9 cellular contexts compared by ENCODE assay signal in the genomic region with DNA sequence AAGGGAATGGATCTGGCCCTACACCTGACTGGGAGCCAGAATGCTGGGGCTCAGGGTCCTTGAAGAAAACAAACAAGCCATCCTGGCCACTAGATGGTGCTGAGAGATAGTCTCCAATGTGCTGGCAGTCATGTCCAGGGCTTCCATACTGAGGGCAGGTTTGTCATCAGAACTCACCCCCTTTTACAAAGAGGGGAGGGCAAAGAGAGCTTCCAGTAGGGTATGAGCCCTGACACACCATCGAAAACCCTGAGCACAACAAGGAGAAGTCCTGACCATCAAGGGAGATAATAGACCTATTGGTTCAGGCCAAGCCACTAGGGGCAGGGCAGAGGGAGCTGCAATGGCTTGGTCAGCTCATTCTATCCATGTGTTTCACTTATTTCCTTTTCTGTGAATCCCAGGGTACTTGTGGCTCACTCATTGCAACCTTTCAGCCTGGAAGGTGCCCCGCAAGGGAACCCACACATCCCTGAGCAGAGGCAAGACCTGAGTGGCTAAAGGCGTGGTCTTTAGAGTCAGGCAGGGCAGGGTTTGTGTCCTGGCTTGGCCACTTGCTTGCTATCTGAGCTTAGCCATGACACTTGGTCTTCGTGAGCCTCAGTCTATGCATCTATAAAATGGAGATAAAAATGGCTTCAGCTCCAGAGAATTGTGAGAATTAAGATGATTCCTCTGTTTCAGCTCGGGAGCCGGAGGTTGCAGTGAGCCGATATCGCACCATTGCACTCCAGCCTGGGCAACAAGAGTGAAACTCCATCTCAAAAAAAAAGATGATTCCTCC. TPM values are rescaled to one million over a fixed set of nuclear protein-coding genes. Genes with fewer than 3 reads are reported as not detected.
DNase-seq lines count a peak whose midpoint lies in the region; ATAC-seq, FAIRE-seq and TF ChIP-seq lines count a peak whose summit lies in the region.
"Had no signal": no experiment of that assay in that cellular context is flagged by ENCODE, and none has a peak within 500 bp of the region (broad histone marks: within the 10 kb centered on the region; RNA-seq: fewer than 3 reads in every experiment).

No MANE protein-coding gene starts in this region.

- H3K36me3 ChIP-seq in IMR-90 (ENCODE audit: control insufficient read depth, insufficient read depth, low read length) (no peaks in the 10 kb centered on the region), Panc1 (ENCODE audit: control insufficient read depth, insufficient read depth, low read length) (no peaks in the 10 kb centered on the region), GM12878 (ENCODE audit: control insufficient read depth in 2 of 2, insufficient read depth in 2 of 2, low read length in 1 of 2) (no peaks in the 10 kb centered on the region)
- H3K36me3 ChIP-seq: BLaER1 had no signal

- H3K9me3 ChIP-seq in IMR-90 (ENCODE audit: control insufficient read depth, insufficient read depth, low read length) (no peaks in the 10 kb centered on the region), Panc1 (ENCODE audit: control insufficient read depth, insufficient read depth, low read depth, low read length) (no peaks in the 10 kb centered on the region), GM12878 (replicated peaks; ENCODE audit: control insufficient read depth, insufficient read depth, low read length) (no peaks in the 10 kb centered on the region)
- H3K9me3 ChIP-seq: BLaER1 had no signal

- CTCF ChIA-PET in IMR-90 (lab: Yijun Ruan, JAX) (interaction anchor here (0.5 to 2.2 kb wide), 19 partner anchors 9 to 177 kb away, joined by 3 to 28 read pairs (median 3); a partner anchor contains a TSS), Panc1 (lab: Charles Lee) (interaction anchor here (0.5 to 2.0 kb wide), 14 partner anchors 10 to 846 kb away, joined by 3 to 51 read pairs (median 4); no protein-coding TSS in a partner anchor), GM12878 (lab: Yijun Ruan, JAX) (interaction anchor here (0.6 to 5.5 kb wide), 47 partner anchors 9 to 1167 kb away, joined by 3 to 106 read pairs (median 5); a partner anchor contains a TSS)

- H3K4me1 ChIP-seq in IMR-90 (ENCODE audit: control insufficient read depth, insufficient read depth, low read length) (no peaks in the 10 kb centered on the region), Panc1 (ENCODE audit: control insufficient read depth, insufficient read depth, low read length) (no peaks in the 10 kb centered on the region), GM12878 (ENCODE audit: control insufficient read depth, insufficient read depth, low read length) (no peaks in the 10 kb centered on the region)

- peak; percentile 99 for FAIRE-seq in GM12878 (lab: Jason Lieb, UNC)

- H4K91ac ChIP-seq in IMR-90 (ENCODE audit: insufficient read depth, low read depth, low read length) = no peak overlapping the region

- TF ChIP-seq POLR2A in IMR-90 (IDR thresholded peaks at IDR 0.05; ENCODE audit: low read depth, low read length) = no peak
- no peak for TF ChIP-seq POLR2A in GM12878 (IDR thresholded peaks at IDR 0.05; ENCODE audit: low read depth, low read length)

- no peak overlapping the region for H2BK5ac ChIP-seq in IMR-90 (ENCODE audit: low read depth, low read length, poor library complexity, severe bottlenecking)

- peak overlapping the region; percentile 39 for H2AFZ ChIP-seq in IMR-90 (replicated peaks; ENCODE audit: low read length, poor library complexity)
- no peak overlapping the region for H2AFZ ChIP-seq in GM12878 (ENCODE audit: control insufficient read depth, low read depth, low read length)

- H3K23ac ChIP-seq in IMR-90 (ENCODE audit: low read depth, low read length) = no peak overlapping the region

- H3K9me1 ChIP-seq in IMR-90 (ENCODE audit: insufficient read depth, low read length) = no peaks in the 10 kb centered on the region

- DNase-seq in NCI-H2081 (lab: John Stamatoyannopoulos, UW) (peak; percentile 24 to 64), NCI-H2081 treated with DMSO at 0.1 percent for 48 hours (lab: John Stamatoyannopoulos, UW) (no peak), IMR-90 (peak; percentile 45), Panc1 (ENCODE audit: low read depth, low spot score) (peak; percentile 32), GM12878 (ENCODE audit: low read depth, low spot score) (peak; percentile 13), iPS DF 19.7 (ENCODE audit: low read depth, low spot score) (peak; percentile 80), smooth muscle cell of the brain vasculature (ENCODE audit: low read depth, low spot score) (peak; percentile 18)

- H3K4me2 ChIP-seq in IMR-90 (ENCODE audit: low read depth, low read length) (no peak overlapping the region), GM12878 (ENCODE audit: control insufficient read depth, insufficient read depth) (no peak overlapping the region)
- H3K4me2 ChIP-seq: BLaER1 had no signal

- H2AK5ac ChIP-seq in IMR-90 (ENCODE audit: low read depth, low read length) = no peak overlapping the region

- TF ChIP-seq EP300 in GM12878 (IDR thresholded peaks at IDR 0.05; ENCODE audit: borderline replicate concordance in 1 of 2, control insufficient read depth in 1 of 2, low read depth in 2 of 2, low read length in 2 of 2) = no peak

- no peak overlapping the region for H3K56ac ChIP-seq in IMR-90 (ENCODE audit: extremely low read depth, insufficient read depth, low read length)

- H3K4ac ChIP-seq in IMR-90 (ENCODE audit: low read depth, low read length) = no peak overlapping the region

- H2BK120ac ChIP-seq in IMR-90 (ENCODE audit: low read depth, low read length) = no peak overlapping the region

- peak; percentile 53 for TF ChIP-seq CTCF in IMR-90 (conservative IDR thresholded peaks at IDR 0.05; ENCODE audit: low read depth, low read length)
- peak; percentile 89 for TF ChIP-seq CTCF in Panc1 (IDR thresholded peaks at IDR 0.05)
- peak; percentile 53 to 82 (median 62) for TF ChIP-seq CTCF in GM12878 (IDR thresholded peaks at IDR 0.05 in 2 of 3, conservative IDR thresholded peaks at IDR 0.05 in 1 of 3; ENCODE audit: control insufficient read depth in 2 of 3, extremely low read depth in 1 of 3, insufficient read depth in 1 of 3, low read depth in 3 of 3, low read length in 3 of 3)

- no peak overlapping the region for H2BK15ac ChIP-seq in IMR-90 (ENCODE audit: low read depth, low read length)

- no peak overlapping the region for H4K8ac ChIP-seq in IMR-90 (ENCODE audit: low read depth in 2 of 2, low read length in 2 of 2)

- H3K9ac ChIP-seq in IMR-90 (ENCODE audit: low read depth, low read length) (no peak overlapping the region), GM12878 (ENCODE audit: control insufficient read depth, insufficient read depth, low read length) (no peak overlapping the region)
- H3K9ac ChIP-seq: BLaER1 had no signal

- intact Hi-C loops in IMR-90 (cut with micrococcal nuclease) = loop anchor here (1.0 to 5.0 kb wide), 3 partner anchors 44 to 176 kb away; no protein-coding TSS in a partner anchor
- intact Hi-C loops in Panc1 (cut with micrococcal nuclease; ENCODE audit: unreplicated experiment) = loop anchor here (5.0 kb wide), 1 partner anchor 45 kb away; no protein-coding TSS in a partner anchor
- intact Hi-C loops in GM12878 (cut with micrococcal nuclease; ENCODE audit: unreplicated experiment) = loop anchor here (1.0 to 2.0 kb wide), 3 partner anchors 44 to 178 kb away; no protein-coding TSS in a partner anchor

- SMC1A ChIA-PET in GM12878 (lab: Charles Lee; ENCODE audit: uncharacterized antibody, unreplicated experiment) = interaction anchor here (0.7 to 5.3 kb wide), 11 partner anchors 14 to 222 kb away, joined by 3 to 54 read pairs (median 5); a partner anchor contains a TSS

- no peaks in the 10 kb centered on the region for H3K79me2 ChIP-seq in GM12878 (ENCODE audit: control insufficient read depth, insufficient read depth, low read length)

- H4K20me1 ChIP-seq in IMR-90 (ENCODE audit: insufficient read depth, low read length) = no peaks in the 10 kb centered on the region
- no peaks in the 10 kb centered on the region for H4K20me1 ChIP-seq in GM12878 (ENCODE audit: control insufficient read depth, insufficient read depth)
- H4K20me1 ChIP-seq: BLaER1 had no signal

- POLR2A ChIA-PET in IMR-90 (lab: Charles Lee; ENCODE audit: unreplicated experiment) = no interaction called here
- POLR2A ChIA-PET in Panc1 (lab: Charles Lee) = no interaction called here
- POLR2A ChIA-PET in GM12878 (lab: Charles Lee) = interaction anchor here (1.1 kb wide), 2 partner anchors 16 to 45 kb away, joined by 3 read pairs; no protein-coding TSS in a partner anchor

- H2AK9ac ChIP-seq in IMR-90 (replicated peaks; ENCODE audit: low read depth, low read length, poor library complexity) = no peak overlapping the region

- H3K27me3 ChIP-seq in IMR-90 (ENCODE audit: control insufficient read depth, insufficient read depth, low read length) = peaks cover 50% of the 10 kb centered on the region
- H3K27me3 ChIP-seq in Panc1 (ENCODE audit: control insufficient read depth, insufficient read depth, low read length) = peaks cover 4% of the 10 kb centered on the region; the same call in 1 of the 2 replicates
- H3K27me3 ChIP-seq in GM12878 (replicated peaks in 1 of 2; ENCODE audit: control insufficient read depth in 2 of 2, insufficient read depth in 2 of 2, low read length in 1 of 2) = peaks cover 0 to 9% of the 10 kb centered on the region in 2 experiments; a peak in 1 of 4 replicates

- no peak overlapping the region for H3K14ac ChIP-seq in IMR-90 (replicated peaks; ENCODE audit: low read depth, low read length)

- no TSS peak for BruUV-seq in IMR-90 (replicated peaks; lab: Mats Ljungman, UMichigan)
- BruUV-seq in Panc1 (replicated peaks; lab: Mats Ljungman, UMichigan) = no TSS peak
- BruUV-seq in GM12878 (replicated peaks; lab: Mats Ljungman, UMichigan) = no TSS peak

- RAD21 ChIA-PET in GM12878 (lab: Charles Lee; ENCODE audit: unreplicated experiment) = interaction anchor here (0.7 to 3.3 kb wide), 14 partner anchors 14 to 177 kb away, joined by 3 to 42 read pairs (median 4); no protein-coding TSS in a partner anchor

- dilution Hi-C loops in IMR-90 (cut with HindIII; ENCODE audit: low sequenced_read_pairs, unreplicated experiment) = no loop called here

- ATAC-seq in IMR-90 (ENCODE audit: low read depth) = peak; percentile 80
- peak; percentile 93 for ATAC-seq in Panc1
- peak; percentile 96 for ATAC-seq in GM12878
- no peak for ATAC-seq in HG03439 (IDR thresholded peaks at IDR 0.05; ENCODE audit: unreplicated experiment)

- no peaks in the 10 kb centered on the region for H3K79me1 ChIP-seq in IMR-90 (ENCODE audit: low read depth in 1 of 2, low read length in 2 of 2)

- no peak overlapping the region for H4K5ac ChIP-seq in IMR-90 (ENCODE audit: low read depth, low read length)

- in situ Hi-C loops in IMR-90 (cut with MboI; ENCODE audit: low sequenced_read_pairs) (no loop called here), Panc1 (cut with HindIII; ENCODE audit: low pct_unique_long_range_greater_than_20kb, low sequenced_read_pairs) (no loop called here), GM12878 (cut with MboI) (no loop called here)

- H3K27ac ChIP-seq in IMR-90 (ENCODE audit: insufficient read depth, low read length) (no peak overlapping the region), Panc1 (ENCODE audit: low read length) (no peak overlapping the region), GM12878 (ENCODE audit: control insufficient read depth, insufficient read depth) (no peak overlapping the region)
- H3K27ac ChIP-seq: BLaER1 had no signal

- H3K18ac ChIP-seq in IMR-90 (ENCODE audit: low read depth, low read length) = no peak overlapping the region

- H2BK20ac ChIP-seq in IMR-90 (ENCODE audit: low read depth, low read length) = no peak overlapping the region

- TF ChIP-seq RAD21 in IMR-90 (IDR thresholded peaks at IDR 0.05; ENCODE audit: low read length) = peak; percentile 59
- peak; percentile 68 for TF ChIP-seq RAD21 in GM12878 (IDR thresholded peaks at IDR 0.05; ENCODE audit: insufficient read depth, low read depth, low read length)

- no peak overlapping the region for H3K4me3 ChIP-seq in IMR-90 (ENCODE audit: insufficient read depth, low read depth, low read length)
- H3K4me3 ChIP-seq in Panc1 (ENCODE audit: low read depth in 2 of 2, low read length in 2 of 2) = no peak overlapping the region
- H3K4me3 ChIP-seq in GM12878 = no peak overlapping the region
- H3K4me3 ChIP-seq: BLaER1 had no signal

- 54% methylated on average over 3 of the region's 8 CpGs; no CpG with 5 or more reads in 1 of the 2 experiments for WGBS in IMR-90 (ENCODE audit: extremely low coverage in 2 of 2, insufficient read length in 1 of 2), 2 experiments
- WGBS in GM12878 (ENCODE audit: insufficient coverage, insufficient replicate concordance, low lambda C conversion rate, missing lambda C conversion rate) = 66% methylated on average over 8 of the region's 8 CpGs

RNA-seq across cellular contexts. Expression of a gene that starts 6.2 kb away (rescaled TPM):
- under 0.01 TPM in 2 replicates for total RNA-seq in IMR-90 (2012; rRNA removed)
- 0.34 and 0.37 TPM in 2 replicates for polyA plus RNA-seq in IMR-90 (2012; rRNA removed)
- 0.06 and 0.07 TPM in 2 replicates for polyA plus RNA-seq in IMR-90 (2012; cell fraction: cytosol; rRNA removed)
- 1.2 and 1.6 TPM in 2 replicates for polyA plus RNA-seq in IMR-90 (2012; cell fraction: nucleus; rRNA removed; ENCODE audit: low replicate concordance)
- total RNA-seq in Panc1 (2021; ENCODE audit: unreplicated experiment) = 6.7 TPM
- 3.1 TPM for polyA plus RNA-seq in Panc1 (2012; ENCODE audit: insufficient read length)
- total RNA-seq in GM12878 (2013; cell fraction: nucleolus; rRNA removed) = 0.50 and 0.73 TPM in 2 replicates
- total RNA-seq in GM12878 (2014; rRNA removed) = 0.40 and 0.87 TPM in 2 replicates
- total RNA-seq in GM12878 (2014; rRNA removed; fragmentation: Illumina TruSeq; extraction: Trizol) = 0.32 and 0.67 TPM in 2 replicates
- total RNA-seq in GM12878 (2021) = 0.95 and 1.4 TPM in 2 replicates
- 0.31 TPM for polyA plus RNA-seq in GM12878 (2011; ENCODE audit: low read depth)
- polyA plus RNA-seq in GM12878 (2011; rRNA removed) = 0.16 and 0.30 TPM in 2 replicates
- polyA plus RNA-seq in GM12878 (2011; cell fraction: cytosol; rRNA removed) = 0.37 and 0.46 TPM in 2 replicates
- polyA plus RNA-seq in GM12878 (2011; cell fraction: nucleus; rRNA removed) = 1.0 and 1.3 TPM in 2 replicates
- 0.34 and 0.65 TPM in 2 replicates for polyA plus RNA-seq in GM12878 (2012)
- 0.59 and 0.60 TPM in 2 replicates for polyA plus RNA-seq in GM12878 (2014; fragmentation: Illumina TruSeq; extraction: Trizol)
- polyA plus RNA-seq in GM12878 (2014; fragmentation: Nextera tagmentation; extraction: Ambion mirVana) = under 1 TPM; 0.11 to 0.22 TPM
- 0.42 and 0.76 TPM in 2 replicates for polyA plus RNA-seq in GM12878 (2014; rRNA removed)
- under 1 TPM; 0.23 to 0.66 TPM for polyA plus RNA-seq in GM12878 (2016; fragmentation: Nextera tagmentation; extraction: Ambion mirVana)
- 0.07 and 0.82 TPM in 2 replicates for polyA minus RNA-seq in GM12878 (2011; rRNA and poly(A)+ RNA removed)
- polyA minus RNA-seq in GM12878 (2011; cell fraction: cytosol; rRNA and poly(A)+ RNA removed) = not detected in 2 replicates
- polyA minus RNA-seq in GM12878 (2011; cell fraction: nucleus; rRNA and poly(A)+ RNA removed) = 0.73 and 1.8 TPM in 2 replicates

RNA-seq across cellular contexts. Expression of a gene that starts 38.3 kb away (rescaled TPM):
- total RNA-seq in IMR-90 (2012; rRNA removed) (under 0.01 TPM in 1 of 2 replicates, not detected in the other), Panc1 (2021; ENCODE audit: unreplicated experiment) (1.6 TPM), GM12878 (2014; rRNA removed) (3.8 and 4.0 TPM in 2 replicates), GM12878 (2014; rRNA removed; fragmentation: Illumina TruSeq; extraction: Trizol) (2.1 and 2.2 TPM in 2 replicates), GM12878 (2021) (5.1 and 5.2 TPM in 2 replicates)
- polyA plus RNA-seq in IMR-90 (2012; rRNA removed) (0.06 TPM in 1 of 2 replicates, not detected in the other), GM12878 (2011; rRNA removed) (0.88 and 1.3 TPM in 2 replicates), GM12878 (2014; fragmentation: Illumina TruSeq; extraction: Trizol) (3.2 and 3.4 TPM in 2 replicates), GM12878 (2014; fragmentation: Nextera tagmentation; extraction: Ambion mirVana) (under 1 TPM; 0.24 to 0.32 TPM), GM12878 (2014; rRNA removed) (3.3 and 5.3 TPM in 2 replicates), GM12878 (2016; fragmentation: Nextera tagmentation; extraction: Ambion mirVana) (1 to 10 TPM in 1 of 2 experiments, under 1 TPM in 1; 0.72 to 1.3 TPM)
- 0.03 and 0.15 TPM in 2 replicates for polyA plus RNA-seq in IMR-90 (2012; cell fraction: cytosol; rRNA removed)
- polyA plus RNA-seq in IMR-90 (2012; cell fraction: nucleus; rRNA removed; ENCODE audit: low replicate concordance) = 0.01 and 0.03 TPM in 2 replicates
- polyA plus RNA-seq in Panc1 (2012; ENCODE audit: insufficient read length) = 1.4 TPM
- total RNA-seq in GM12878 (2013; cell fraction: nucleolus; rRNA removed) = 0.27 and 0.67 TPM in 2 replicates
- polyA plus RNA-seq in GM12878 (2011; ENCODE audit: low read depth) = 0.55 TPM
- 2.6 and 3.1 TPM in 2 replicates for polyA plus RNA-seq in GM12878 (2011; cell fraction: cytosol; rRNA removed)
- 0.87 and 1.7 TPM in 2 replicates for polyA plus RNA-seq in GM12878 (2011; cell fraction: nucleus; rRNA removed)
- polyA plus RNA-seq in GM12878 (2012) = 0.35 and 0.42 TPM in 2 replicates
- 2.9 TPM in 2 replicates for polyA minus RNA-seq in GM12878 (2011; rRNA and poly(A)+ RNA removed)
- polyA minus RNA-seq in GM12878 (2011; cell fraction: cytosol; rRNA and poly(A)+ RNA removed) = 0.53 and 1.2 TPM in 2 replicates
- polyA minus RNA-seq in GM12878 (2011; cell fraction: nucleus; rRNA and poly(A)+ RNA removed) = 1.6 and 3.6 TPM in 2 replicates
